1 cellular context compared by ENCODE assay signal in genomic region chr6:113858605-113859348, GRCh38.
TF ChIP-seq lines count a peak whose summit lies in the region.

No MANE protein-coding gene starts in this region.

TF ChIP-seq in HepG2, 621 proteins besides CTCF, POLR2A, EP300 and RAD21 (continued from another document and continues in another):
- TF ChIP-seq, protein P1, sequence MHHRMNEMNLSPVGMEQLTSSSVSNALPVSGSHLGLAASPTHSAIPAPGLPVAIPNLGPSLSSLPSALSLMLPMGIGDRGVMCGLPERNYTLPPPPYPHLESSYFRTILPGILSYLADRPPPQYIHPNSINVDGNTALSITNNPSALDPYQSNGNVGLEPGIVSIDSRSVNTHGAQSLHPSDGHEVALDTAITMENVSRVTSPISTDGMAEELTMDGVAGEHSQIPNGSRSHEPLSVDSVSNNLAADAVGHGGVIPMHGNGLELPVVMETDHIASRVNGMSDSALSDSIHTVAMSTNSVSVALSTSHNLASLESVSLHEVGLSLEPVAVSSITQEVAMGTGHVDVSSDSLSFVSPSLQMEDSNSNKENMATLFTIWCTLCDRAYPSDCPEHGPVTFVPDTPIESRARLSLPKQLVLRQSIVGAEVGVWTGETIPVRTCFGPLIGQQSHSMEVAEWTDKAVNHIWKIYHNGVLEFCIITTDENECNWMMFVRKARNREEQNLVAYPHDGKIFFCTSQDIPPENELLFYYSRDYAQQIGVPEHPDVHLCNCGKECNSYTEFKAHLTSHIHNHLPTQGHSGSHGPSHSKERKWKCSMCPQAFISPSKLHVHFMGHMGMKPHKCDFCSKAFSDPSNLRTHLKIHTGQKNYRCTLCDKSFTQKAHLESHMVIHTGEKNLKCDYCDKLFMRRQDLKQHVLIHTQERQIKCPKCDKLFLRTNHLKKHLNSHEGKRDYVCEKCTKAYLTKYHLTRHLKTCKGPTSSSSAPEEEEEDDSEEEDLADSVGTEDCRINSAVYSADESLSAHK (CRISPR knock-in tag; IDR thresholded peaks at IDR 0.05; ENCODE audit: borderline replicate concordance) = no peak
- TF ChIP-seq ZNF256 (CRISPR knock-in tag; conservative IDR thresholded peaks at IDR 0.05) (no peak), ZFP62 (CRISPR knock-in tag; IDR thresholded peaks at IDR 0.05) (no peak), ZNF264 (CRISPR knock-in tag; IDR thresholded peaks at IDR 0.05) (peak; percentile 45; the same call in 1 of the 2 replicates), ZBTB10 (CRISPR knock-in tag; IDR thresholded peaks at IDR 0.05; ENCODE audit: borderline replicate concordance) (peak; percentile 70), SNAPC5 (CRISPR knock-in tag; IDR thresholded peaks at IDR 0.05; ENCODE audit: borderline replicate concordance) (no peak), ZNF781 (CRISPR knock-in tag; IDR thresholded peaks at IDR 0.05; ENCODE audit: borderline replicate concordance, not compliant biosample characterization) (peak; percentile 59), KLF9 (CRISPR knock-in tag; IDR thresholded peaks at IDR 0.05; ENCODE audit: low read depth) (no peak), ZNF33B (CRISPR knock-in tag; IDR thresholded peaks at IDR 0.05) (no peak), ARID5B (CRISPR knock-in tag; IDR thresholded peaks at IDR 0.05) (peak; percentile 68), SMAD1 (CRISPR knock-in tag; IDR thresholded peaks at IDR 0.05; ENCODE audit: borderline replicate concordance, low read depth) (peak; percentile 85; the same call in 1 of the 2 replicates), BHLHE40 (IDR thresholded peaks at IDR 0.05; ENCODE audit: low read length) (peak; percentile 68), ZMAT3 (CRISPR knock-in tag; conservative IDR thresholded peaks at IDR 0.05) (peak; percentile 79), ZNF780A (CRISPR knock-in tag; IDR thresholded peaks at IDR 0.05) (no peak), TEAD2 (CRISPR knock-in tag; IDR thresholded peaks at IDR 0.05) (no peak), ZNF567 (CRISPR knock-in tag; IDR thresholded peaks at IDR 0.05; ENCODE audit: borderline replicate concordance) (peak; percentile 83; the same call in 1 of the 2 replicates), ZBTB42 (CRISPR knock-in tag; IDR thresholded peaks at IDR 0.05) (no peak), FOXP4 (CRISPR knock-in tag; IDR thresholded peaks at IDR 0.05) (peak; percentile 27), PHF21A (CRISPR knock-in tag; IDR thresholded peaks at IDR 0.05) (0 out of 2 replicates have a peak, but pooled peaks have one; percentile 67), ZNF12 (CRISPR knock-in tag; IDR thresholded peaks at IDR 0.05) (no peak), ATRX (CRISPR knock-in tag; IDR thresholded peaks at IDR 0.05; ENCODE audit: borderline replicate concordance) (no peak), SP5 (CRISPR knock-in tag; IDR thresholded peaks at IDR 0.05; ENCODE audit: borderline replicate concordance, low read depth) (peak; percentile 87), ZBTB40 (IDR thresholded peaks at IDR 0.05) (no peak), ZBTB40 (CRISPR knock-in tag; IDR thresholded peaks at IDR 0.05) (no peak), CBX1 (IDR thresholded peaks at IDR 0.05; ENCODE audit: low read depth) (peak; percentile 91)
- TF ChIP-seq, protein P2, sequence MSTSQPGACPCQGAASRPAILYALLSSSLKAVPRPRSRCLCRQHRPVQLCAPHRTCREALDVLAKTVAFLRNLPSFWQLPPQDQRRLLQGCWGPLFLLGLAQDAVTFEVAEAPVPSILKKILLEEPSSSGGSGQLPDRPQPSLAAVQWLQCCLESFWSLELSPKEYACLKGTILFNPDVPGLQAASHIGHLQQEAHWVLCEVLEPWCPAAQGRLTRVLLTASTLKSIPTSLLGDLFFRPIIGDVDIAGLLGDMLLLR (CRISPR knock-in tag; IDR thresholded peaks at IDR 0.05) = no peak
- TF ChIP-seq, protein P3, sequence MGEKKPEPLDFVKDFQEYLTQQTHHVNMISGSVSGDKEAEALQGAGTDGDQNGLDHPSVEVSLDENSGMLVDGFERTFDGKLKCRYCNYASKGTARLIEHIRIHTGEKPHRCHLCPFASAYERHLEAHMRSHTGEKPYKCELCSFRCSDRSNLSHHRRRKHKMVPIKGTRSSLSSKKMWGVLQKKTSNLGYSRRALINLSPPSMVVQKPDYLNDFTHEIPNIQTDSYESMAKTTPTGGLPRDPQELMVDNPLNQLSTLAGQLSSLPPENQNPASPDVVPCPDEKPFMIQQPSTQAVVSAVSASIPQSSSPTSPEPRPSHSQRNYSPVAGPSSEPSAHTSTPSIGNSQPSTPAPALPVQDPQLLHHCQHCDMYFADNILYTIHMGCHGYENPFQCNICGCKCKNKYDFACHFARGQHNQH (CRISPR knock-in tag; IDR thresholded peaks at IDR 0.05) = peak; percentile 74; the same call in 1 of the 2 replicates
- TF ChIP-seq, protein P4, sequence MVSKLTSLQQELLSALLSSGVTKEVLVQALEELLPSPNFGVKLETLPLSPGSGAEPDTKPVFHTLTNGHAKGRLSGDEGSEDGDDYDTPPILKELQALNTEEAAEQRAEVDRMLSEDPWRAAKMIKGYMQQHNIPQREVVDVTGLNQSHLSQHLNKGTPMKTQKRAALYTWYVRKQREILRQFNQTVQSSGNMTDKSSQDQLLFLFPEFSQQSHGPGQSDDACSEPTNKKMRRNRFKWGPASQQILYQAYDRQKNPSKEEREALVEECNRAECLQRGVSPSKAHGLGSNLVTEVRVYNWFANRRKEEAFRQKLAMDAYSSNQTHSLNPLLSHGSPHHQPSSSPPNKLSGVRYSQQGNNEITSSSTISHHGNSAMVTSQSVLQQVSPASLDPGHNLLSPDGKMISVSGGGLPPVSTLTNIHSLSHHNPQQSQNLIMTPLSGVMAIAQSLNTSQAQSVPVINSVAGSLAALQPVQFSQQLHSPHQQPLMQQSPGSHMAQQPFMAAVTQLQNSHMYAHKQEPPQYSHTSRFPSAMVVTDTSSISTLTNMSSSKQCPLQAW (CRISPR knock-in tag; IDR thresholded peaks at IDR 0.05) = peak; percentile 36; the same call in 1 of the 2 replicates
